In genomic region chr1:194322751-194323150, GRCh38 we compare ENCODE assay signal across 1 cellular context.
TF ChIP-seq lines count a peak whose summit lies in the region.

No MANE protein-coding gene starts in this region.

TF ChIP-seq in SK-N-SH treated with all-trans-retinoic acid at 6 μM for 48 hours, 23 proteins besides CTCF, POLR2A, EP300 and RAD21 (continued from another document):
- no peak for TF ChIP-seq CREB5 (CRISPR knock-in tag; IDR thresholded peaks at IDR 0.05; ENCODE audit: low read depth)
- TF ChIP-seq CSDC2 (CRISPR knock-in tag; IDR thresholded peaks at IDR 0.05), result no peak
- TF ChIP-seq ZNF565 (CRISPR knock-in tag; conservative IDR thresholded peaks at IDR 0.05; ENCODE audit: low read depth), result no peak
- no peak for TF ChIP-seq OSR1 (CRISPR knock-in tag; IDR thresholded peaks at IDR 0.05)
- no peak for TF ChIP-seq RARB (CRISPR knock-in tag; IDR thresholded peaks at IDR 0.05)
- TF ChIP-seq GLIS3 (CRISPR knock-in tag; IDR thresholded peaks at IDR 0.05), result no peak
TF ChIP-seq in SK-N-SH treated with all-trans-retinoic acid at 6 μM for 48 hours: peak in this region for 0.
